Comparison of ENCODE assay signal across 1 cellular context in the genomic region with DNA sequence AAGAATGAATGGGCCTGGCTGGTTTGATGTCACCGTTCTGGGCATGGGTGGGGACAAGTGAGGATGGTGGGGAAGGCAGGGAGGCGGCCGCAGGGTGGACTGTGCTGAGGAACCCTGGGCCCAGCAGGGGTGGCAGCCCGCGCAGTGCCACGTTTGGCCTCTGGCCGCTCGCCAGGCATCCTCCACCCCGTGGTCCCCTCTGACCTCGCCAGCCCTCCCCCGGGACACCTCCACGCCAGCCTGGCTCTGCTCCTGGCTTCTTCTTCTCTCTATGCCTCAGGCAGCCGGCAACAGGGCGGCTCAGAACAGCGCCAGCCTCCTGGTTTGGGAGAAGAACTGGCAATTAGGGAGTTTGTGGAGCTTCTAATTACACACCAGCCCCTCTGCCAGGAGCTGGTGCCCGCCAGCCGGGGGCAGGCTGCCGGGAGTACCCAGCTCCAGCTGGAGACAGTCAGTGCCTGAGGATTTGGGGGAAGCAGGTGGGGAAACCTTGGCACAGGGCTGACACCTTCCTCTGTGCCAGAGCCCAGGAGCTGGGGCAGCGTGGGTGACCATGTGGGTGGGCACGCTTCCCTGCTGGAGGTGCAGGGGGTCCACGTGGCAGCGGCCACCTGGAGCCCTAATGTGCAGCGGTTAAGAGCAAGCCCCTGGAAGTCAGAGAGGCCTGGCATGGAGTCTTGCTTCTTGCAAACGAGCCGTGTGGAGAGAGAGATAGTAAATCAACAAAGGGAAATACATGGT.
TF ChIP-seq lines count a peak whose summit lies in the region.

No MANE protein-coding gene starts in this region.

TF ChIP-seq in HepG2, 621 proteins besides CTCF, POLR2A, EP300 and RAD21 (continued from another document and continues in another):
- TF ChIP-seq, protein P1, sequence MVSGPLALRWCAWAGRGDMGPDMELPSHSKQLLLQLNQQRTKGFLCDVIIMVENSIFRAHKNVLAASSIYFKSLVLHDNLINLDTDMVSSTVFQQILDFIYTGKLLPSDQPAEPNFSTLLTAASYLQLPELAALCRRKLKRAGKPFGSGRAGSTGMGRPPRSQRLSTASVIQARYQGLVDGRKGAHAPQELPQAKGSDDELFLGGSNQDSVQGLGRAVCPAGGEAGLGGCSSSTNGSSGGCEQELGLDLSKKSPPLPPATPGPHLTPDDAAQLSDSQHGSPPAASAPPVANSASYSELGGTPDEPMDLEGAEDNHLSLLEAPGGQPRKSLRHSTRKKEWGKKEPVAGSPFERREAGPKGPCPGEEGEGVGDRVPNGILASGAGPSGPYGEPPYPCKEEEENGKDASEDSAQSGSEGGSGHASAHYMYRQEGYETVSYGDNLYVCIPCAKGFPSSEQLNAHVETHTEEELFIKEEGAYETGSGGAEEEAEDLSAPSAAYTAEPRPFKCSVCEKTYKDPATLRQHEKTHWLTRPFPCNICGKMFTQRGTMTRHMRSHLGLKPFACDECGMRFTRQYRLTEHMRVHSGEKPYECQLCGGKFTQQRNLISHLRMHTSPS (CRISPR knock-in tag; IDR thresholded peaks at IDR 0.05; ENCODE audit: low read depth) = peak; percentile 60; the same call in 1 of the 2 replicates
- TF ChIP-seq ARID4A (CRISPR knock-in tag; IDR thresholded peaks at IDR 0.05; ENCODE audit: borderline replicate concordance) (0 out of 2 replicates have a peak, but pooled peaks have one; percentile 15), ZNF687 (CRISPR knock-in tag; IDR thresholded peaks at IDR 0.05) (peak; percentile 43; the same call in 1 of the 2 replicates), TOE1 (CRISPR knock-in tag; IDR thresholded peaks at IDR 0.05) (no peak), RNF2 (conservative IDR thresholded peaks at IDR 0.05; ENCODE audit: low read depth) (no peak), FOSL2 (CRISPR knock-in tag; IDR thresholded peaks at IDR 0.05) (no peak), KMT2A (CRISPR knock-in tag; IDR thresholded peaks at IDR 0.05) (no peak), PATZ1 (CRISPR knock-in tag; IDR thresholded peaks at IDR 0.05) (peak; percentile 10; the same call in 1 of the 2 replicates), ZNF256 (CRISPR knock-in tag; conservative IDR thresholded peaks at IDR 0.05) (no peak), HNF1A (IDR thresholded peaks at IDR 0.05; ENCODE audit: low read depth) (no peak), HNF1A (CRISPR knock-in tag; IDR thresholded peaks at IDR 0.05; ENCODE audit: borderline replicate concordance) (0 out of 2 replicates have a peak, but pooled peaks have one; percentile 5), ZNF207 (IDR thresholded peaks at IDR 0.05; ENCODE audit: borderline replicate concordance) (no peak), MAX (IDR thresholded peaks at IDR 0.05) (peak; percentile 11; the same call in 1 of the 2 replicates), KDM5B (CRISPR knock-in tag; IDR thresholded peaks at IDR 0.05; ENCODE audit: borderline replicate concordance) (no peak)
- TF ChIP-seq, protein P2, sequence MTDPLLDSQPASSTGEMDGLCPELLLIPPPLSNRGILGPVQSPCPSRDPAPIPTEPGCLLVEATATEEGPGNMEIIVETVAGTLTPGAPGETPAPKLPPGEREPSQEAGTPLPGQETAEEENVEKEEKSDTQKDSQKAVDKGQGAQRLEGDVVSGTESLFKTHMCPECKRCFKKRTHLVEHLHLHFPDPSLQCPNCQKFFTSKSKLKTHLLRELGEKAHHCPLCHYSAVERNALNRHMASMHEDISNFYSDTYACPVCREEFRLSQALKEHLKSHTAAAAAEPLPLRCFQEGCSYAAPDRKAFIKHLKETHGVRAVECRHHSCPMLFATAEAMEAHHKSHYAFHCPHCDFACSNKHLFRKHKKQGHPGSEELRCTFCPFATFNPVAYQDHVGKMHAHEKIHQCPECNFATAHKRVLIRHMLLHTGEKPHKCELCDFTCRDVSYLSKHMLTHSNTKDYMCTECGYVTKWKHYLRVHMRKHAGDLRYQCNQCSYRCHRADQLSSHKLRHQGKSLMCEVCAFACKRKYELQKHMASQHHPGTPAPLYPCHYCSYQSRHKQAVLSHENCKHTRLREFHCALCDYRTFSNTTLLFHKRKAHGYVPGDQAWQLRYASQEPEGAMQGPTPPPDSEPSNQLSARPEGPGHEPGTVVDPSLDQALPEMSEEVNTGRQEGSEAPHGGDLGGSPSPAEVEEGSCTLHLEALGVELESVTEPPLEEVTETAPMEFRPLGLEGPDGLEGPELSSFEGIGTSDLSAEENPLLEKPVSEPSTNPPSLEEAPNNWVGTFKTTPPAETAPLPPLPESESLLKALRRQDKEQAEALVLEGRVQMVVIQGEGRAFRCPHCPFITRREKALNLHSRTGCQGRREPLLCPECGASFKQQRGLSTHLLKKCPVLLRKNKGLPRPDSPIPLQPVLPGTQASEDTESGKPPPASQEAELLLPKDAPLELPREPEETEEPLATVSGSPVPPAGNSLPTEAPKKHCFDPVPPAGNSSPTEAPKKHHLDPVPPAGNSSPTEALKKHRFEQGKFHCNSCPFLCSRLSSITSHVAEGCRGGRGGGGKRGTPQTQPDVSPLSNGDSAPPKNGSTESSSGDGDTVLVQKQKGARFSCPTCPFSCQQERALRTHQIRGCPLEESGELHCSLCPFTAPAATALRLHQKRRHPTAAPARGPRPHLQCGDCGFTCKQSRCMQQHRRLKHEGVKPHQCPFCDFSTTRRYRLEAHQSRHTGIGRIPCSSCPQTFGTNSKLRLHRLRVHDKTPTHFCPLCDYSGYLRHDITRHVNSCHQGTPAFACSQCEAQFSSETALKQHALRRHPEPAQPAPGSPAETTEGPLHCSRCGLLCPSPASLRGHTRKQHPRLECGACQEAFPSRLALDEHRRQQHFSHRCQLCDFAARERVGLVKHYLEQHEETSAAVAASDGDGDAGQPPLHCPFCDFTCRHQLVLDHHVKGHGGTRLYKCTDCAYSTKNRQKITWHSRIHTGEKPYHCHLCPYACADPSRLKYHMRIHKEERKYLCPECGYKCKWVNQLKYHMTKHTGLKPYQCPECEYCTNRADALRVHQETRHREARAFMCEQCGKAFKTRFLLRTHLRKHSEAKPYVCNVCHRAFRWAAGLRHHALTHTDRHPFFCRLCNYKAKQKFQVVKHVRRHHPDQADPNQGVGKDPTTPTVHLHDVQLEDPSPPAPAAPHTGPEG (CRISPR knock-in tag; IDR thresholded peaks at IDR 0.05) = no peak
